ENCODE assay signal across 8 cellular contexts in the genomic region with DNA sequence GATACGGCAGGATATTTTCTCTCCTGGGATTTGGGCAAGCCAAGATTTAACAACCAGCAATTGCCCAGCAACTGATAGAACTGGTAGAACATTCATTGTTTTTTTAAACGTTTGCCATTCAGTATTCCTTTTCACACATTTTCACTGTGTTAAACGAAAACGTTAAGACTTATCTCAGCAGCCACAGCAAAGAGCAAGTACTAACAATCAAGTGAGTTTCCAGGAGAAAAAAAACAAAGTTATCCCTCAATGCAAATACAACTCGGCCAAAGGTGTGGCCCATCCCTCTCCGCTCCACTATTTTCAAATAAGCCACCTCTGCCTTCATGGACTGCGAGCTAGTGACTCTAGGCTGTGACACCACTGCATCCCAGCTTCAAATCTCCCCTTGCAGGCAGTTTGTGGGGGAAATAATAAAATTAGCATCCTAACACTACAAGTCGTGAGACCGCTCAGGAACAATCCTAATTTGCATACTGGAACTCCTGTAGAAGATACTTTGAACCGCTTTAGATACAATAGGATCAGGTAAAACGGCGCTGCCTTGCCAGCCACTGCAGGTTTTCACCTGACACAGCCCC. TPM values are rescaled to one million over a fixed set of nuclear protein-coding genes. Genes with fewer than 3 reads are reported as not detected.
A peak's percentile ranks its signal among the peaks of the same experiment; 100 is the strongest.
DNase-seq lines count a peak whose midpoint lies in the region; ATAC-seq and TF ChIP-seq lines count a peak whose summit lies in the region.

No MANE protein-coding gene starts in this region.

- no peak overlapping the region for H3K27ac ChIP-seq in HUES6 (ENCODE audit: low read depth, low read length)
- H3K27ac ChIP-seq in brain microvascular endothelial cell: no peak overlapping the region
- peak overlapping the region in 1 of 2 donors; percentile 75 for H3K27ac ChIP-seq in lung (ENCODE audit: low read depth in 1 of 2, low read length in 1 of 2)
- peak overlapping the region in 1 of 2 donors; percentile 39 for H3K27ac ChIP-seq in aorta (ENCODE audit: low read depth in 1 of 2, low read length in 2 of 2)

- H3K4me1 Mint-ChIP-seq in activated T-cell treated with anti-CD3 and anti-CD28 coated beads, Interleukin-2, amount 50 U/mL, for 4 hours (ENCODE audit: low read depth): peaks cover 42% of the 10 kb centered on the region

- peak overlapping the region; percentile 88 for H3K4me3 ChIP-seq in HUES6 (ENCODE audit: low read depth, low read length)
- H3K4me3 ChIP-seq in brain microvascular endothelial cell (ENCODE audit: low read depth, low read length): peak overlapping the region; percentile 74
- H3K4me3 ChIP-seq in lung: peak overlapping the region; percentile 96
- peak overlapping the region; percentile 22 to 80 for H3K4me3 ChIP-seq in aorta (ENCODE audit: low read length in 2 of 2)

- no peaks in the 10 kb centered on the region for H3K9me3 Mint-ChIP-seq in activated T-cell treated with anti-CD3 and anti-CD28 coated beads, Interleukin-2, amount 50 U/mL, for 4 hours

- no peaks in the 10 kb centered on the region for H3K9me3 ChIP-seq in HUES6 (ENCODE audit: control insufficient read depth, insufficient read depth, low read depth, low read length)
- peaks cover 0 to 2% of the 10 kb centered on the region in 2 donors for H3K9me3 ChIP-seq in lung (ENCODE audit: control insufficient read depth in 2 of 2, insufficient read depth in 1 of 2, low read length in 1 of 2)
- no peaks in the 10 kb centered on the region for H3K9me3 ChIP-seq in aorta (ENCODE audit: control insufficient read depth, low read length)

- no peaks in the 10 kb centered on the region for H3K27me3 ChIP-seq in HUES6 (ENCODE audit: control insufficient read depth, insufficient read depth, low read length)
- no peaks in the 10 kb centered on the region for H3K27me3 ChIP-seq in brain microvascular endothelial cell (replicated peaks)
- no peaks in the 10 kb centered on the region for H3K27me3 ChIP-seq in lung (ENCODE audit: control insufficient read depth, insufficient read depth)
- H3K27me3 ChIP-seq in aorta (ENCODE audit: control insufficient read depth in 1 of 2, insufficient read depth in 2 of 2, low read length in 1 of 2): no peaks in the 10 kb centered on the region

- 9 to 10% methylated on average over 12 of the region's 12 CpGs for WGBS in lung, 2 donors
- 0 to 1% methylated on average over 12 of the region's 12 CpGs for WGBS in aorta, 2 donors

- peaks cover 2% of the 10 kb centered on the region for H3K36me3 Mint-ChIP-seq in activated T-cell treated with anti-CD3 and anti-CD28 coated beads, Interleukin-2, amount 50 U/mL, for 4 hours (ENCODE audit: insufficient read depth)

- peaks cover 4% of the 10 kb centered on the region for H3K27me3 Mint-ChIP-seq in activated T-cell treated with anti-CD3 and anti-CD28 coated beads, Interleukin-2, amount 50 U/mL, for 4 hours (ENCODE audit: low read depth)

- no peak for DNase-seq in activated T-cell treated with anti-CD3 and anti-CD28 coated beads, Interleukin-2, amount 50 U/mL, for 4 hours
- DNase-seq in activated T-cell treated with anti-CD3 and anti-CD28 coated beads for 4 hours: no peak
- DNase-seq in brain microvascular endothelial cell: no peak
- no peak for DNase-seq in lung (ENCODE audit: low spot score)
- DNase-seq in aorta: no peak
- DNase-seq in GOT3 (lab: John Stamatoyannopoulos, UW): no peak
- DNase-seq in LoVo (ENCODE audit: low spot score): no peak

- ATAC-seq in activated T-cell treated with anti-CD3 and anti-CD28 coated beads, Interleukin-2, amount 50 U/mL, for 4 hours: peak; percentile 14 to 19
- peak; percentile 22 for ATAC-seq in lung (ENCODE audit: insufficient read depth, low FRiP score)
- ATAC-seq in aorta (ENCODE audit: low FRiP score): peak; percentile 27

- H3K4me1 ChIP-seq in HUES6 (ENCODE audit: control insufficient read depth, insufficient read depth, low read length) (peaks cover 14% of the 10 kb centered on the region), lung (ENCODE audit: control insufficient read depth in 2 of 2, insufficient read depth in 2 of 2, low read length in 2 of 2) (peaks cover 6 to 12% of the 10 kb centered on the region in 2 donors), aorta (ENCODE audit: control insufficient read depth in 1 of 2, insufficient read depth in 2 of 2, low read length in 2 of 2) (peaks cover 3 to 5% of the 10 kb centered on the region in 2 donors)

- TF ChIP-seq CTCF in brain microvascular endothelial cell (IDR thresholded peaks at IDR 0.05; ENCODE audit: low read depth, low read length, missing control alignments) (no peak), lung (IDR thresholded peaks at IDR 0.05; ENCODE audit: control extremely low read depth, extremely low read depth) (no peak)

- peak overlapping the region; percentile 92 for H3K4me3 Mint-ChIP-seq in activated T-cell treated with anti-CD3 and anti-CD28 coated beads, Interleukin-2, amount 50 U/mL, for 4 hours

- in situ Hi-C loops in brain microvascular endothelial cell (cut with HindIII; ENCODE audit: low pct_ligation_motif_present, low sequenced_read_pairs): no loop called here

- H3K36me3 ChIP-seq in HUES6 (ENCODE audit: control insufficient read depth, insufficient read depth, low read length) (no peaks in the 10 kb centered on the region), brain microvascular endothelial cell (replicated peaks) (no peaks in the 10 kb centered on the region), lung (ENCODE audit: control insufficient read depth in 2 of 2, insufficient read depth in 2 of 2, low read length in 2 of 2) (no peaks in the 10 kb centered on the region), aorta (ENCODE audit: control insufficient read depth in 1 of 2, insufficient read depth in 2 of 2, low read length in 1 of 2) (no peaks in the 10 kb centered on the region)

- intact Hi-C loops in aorta (cut with DNase I): no loop called here

- H3K9ac ChIP-seq in HUES6 (ENCODE audit: low read length): peak overlapping the region; percentile 14

RNA-seq across cellular contexts. Expression of a gene that starts 0.4 kb away (rescaled TPM):
- total RNA-seq in activated T-cell treated with anti-CD3 and anti-CD28 coated beads, Interleukin-2, amount 50 U/mL, for 4 hours: 10 to 100 TPM in 2 of 3 donors, 1 to 10 TPM in 1; 9.7 to 10.8 (median 10.4) TPM
- total RNA-seq in lung (1 to 10 TPM; 5.4 to 9.5 TPM), aorta (1 to 10 TPM; 6.2 to 6.8 TPM)
- polyA plus RNA-seq in lung (1 to 10 TPM; 3.0 to 4.4 TPM), aorta (1 to 10 TPM; 1.6 to 5.3 TPM)
